In genomic region chr18:515156-515815, GRCh38 we compare ENCODE assay signal across 17 cellular contexts. TPM values are rescaled to one million over a fixed set of nuclear protein-coding genes. Genes with fewer than 3 reads are reported as not detected.
"Had no signal": no experiment of that assay in that cellular context is flagged by ENCODE, and none has a peak within 500 bp of the region (broad histone marks: within the 10 kb centered on the region; RNA-seq: fewer than 3 reads in every experiment).

No MANE protein-coding gene starts in this region.

- H3K9me3 ChIP-seq: heart left ventricle, thoracic aorta, vagina had no signal

- H3K36me3 ChIP-seq: heart left ventricle, left lung, thoracic aorta, vagina had no signal

- H3K4me3 ChIP-seq: heart left ventricle, left lung, thoracic aorta, vagina had no signal

- H3K4me1 ChIP-seq: parathyroid adenoma had no signal

- H3K27ac ChIP-seq: heart left ventricle, left lung, parathyroid adenoma, thoracic aorta, vagina had no signal

- FAIRE-seq: bronchial epithelial cell, frontal cortex, keratinocyte had no signal

- H3K9ac ChIP-seq: parathyroid adenoma had no signal

- H3K27ac Mint-ChIP-seq: activated naive CD8-positive, alpha-beta T cell treated with anti-CD3 and anti-CD28 coated beads for 36 hours; T-helper 2 cell treated with Interferon-gamma antibody and Interleukin-4, amounts not matched to agents 5 μg/mL and 100 μg/mL, for 36 hours had no signal

- H3K27me3 ChIP-seq: heart left ventricle, left lung, vagina had no signal

- H3K36me3 Mint-ChIP-seq: activated naive CD8-positive, alpha-beta T cell treated with anti-CD3 and anti-CD28 coated beads for 36 hours had no signal

- ATAC-seq: heart left ventricle; left lung; stimulated activated naive CD8-positive, alpha-beta T cell treated with anti-CD3 and anti-CD28 coated beads, Interleukin-15, amount 100 ng/mL, for 72 hours had no signal

- H2AFZ ChIP-seq: parathyroid adenoma had no signal

- DNase-seq: activated CD4-positive, alpha-beta T cell treated with anti-CD3 and anti-CD28 coated beads, Interleukin-2, amount 50 U/mL, for 4 hours; activated CD4-positive, CD25-positive, alpha-beta regulatory T cell treated with anti-CD3 and anti-CD28 coated beads, Interleukin-2, amount 50 U/mL, for 72 hours; activated naive CD8-positive, alpha-beta T cell treated with anti-CD3 and anti-CD28 coated beads for 36 hours; activated T-cell treated with anti-CD3 and anti-CD28 coated beads, Interleukin-2, amount 50 U/mL, for 1 hour; aorta; heart left ventricle; left lung; retina; stimulated activated CD4-positive, alpha-beta T cell treated with anti-CD3 and anti-CD28 coated beads, Interleukin-4, amount 100 ng/mL, for 4 hours; stimulated activated naive CD8-positive, alpha-beta T cell treated with anti-CD3 and anti-CD28 coated beads, Interleukin-15, amount 100 ng/mL, for 72 hours had no signal

- H3K4me3 Mint-ChIP-seq: activated naive CD8-positive, alpha-beta T cell treated with anti-CD3 and anti-CD28 coated beads for 36 hours; stimulated activated naive CD8-positive, alpha-beta T cell treated with anti-CD3 and anti-CD28 coated beads, Interleukin-15, amount 100 ng/mL, for 72 hours; T-helper 2 cell treated with Interferon-gamma antibody and Interleukin-4, amounts not matched to agents 5 μg/mL and 100 μg/mL, for 36 hours had no signal

RNA-seq across cellular contexts. Expression of gene COLEC12, which starts 14.8 kb away (rescaled TPM):
- polyA plus RNA-seq: keratinocyte had no signal
